ENCODE assay signal across 17 cellular contexts in genomic region chr18:50289103-50289433, GRCh38. TPM values are rescaled to one million over a fixed set of nuclear protein-coding genes. Genes with fewer than 3 reads are reported as not detected.
A peak's percentile ranks its signal among the peaks of the same experiment; 100 is the strongest.
DNase-seq lines count a peak whose midpoint lies in the region; ATAC-seq lines count a peak whose summit lies in the region.
"Had no signal": no experiment of that assay in that cellular context is flagged by ENCODE, and none has a peak within 500 bp of the region (broad histone marks: within the 10 kb centered on the region; RNA-seq: fewer than 3 reads in every experiment).

No MANE protein-coding gene starts in this region.

- peaks cover 27% of the 10 kb centered on the region for H3K36me3 Mint-ChIP-seq in activated naive CD4-positive, alpha-beta T cell treated with anti-CD3 and anti-CD28 coated beads for 36 hours (ENCODE audit: low read depth)
- peaks cover 12% of the 10 kb centered on the region for H3K36me3 Mint-ChIP-seq in central memory CD8-positive, alpha-beta T cell (ENCODE audit: insufficient read depth)
- H3K36me3 Mint-ChIP-seq in stimulated activated memory B cell treated with anti-CD40 and anti-IgM and Interleukin-4, amounts not matched to agents 10 μg/mL and 1 μg/mL and 100 μg/mL, for 72 hours, result peaks cover 30% of the 10 kb centered on the region

- H3K27me3 Mint-ChIP-seq in activated naive CD4-positive, alpha-beta T cell treated with anti-CD3 and anti-CD28 coated beads for 36 hours (ENCODE audit: low read depth), result no peaks in the 10 kb centered on the region
- no peaks in the 10 kb centered on the region for H3K27me3 Mint-ChIP-seq in central memory CD8-positive, alpha-beta T cell
- H3K27me3 Mint-ChIP-seq in stimulated activated memory B cell treated with anti-CD40 and anti-IgM and Interleukin-4, amounts not matched to agents 10 μg/mL and 1 μg/mL and 100 μg/mL, for 72 hours, result no peaks in the 10 kb centered on the region
- H3K27me3 Mint-ChIP-seq: stimulated activated naive B cell treated with anti-CD40 and anti-IgM and Interleukin-4, amounts not matched to agents 10 μg/mL and 1 μg/mL and 100 μg/mL, for 72 hours had no signal

- peak overlapping the region; percentile 63 for H3K4me3 Mint-ChIP-seq in activated naive CD4-positive, alpha-beta T cell treated with anti-CD3 and anti-CD28 coated beads for 36 hours
- H3K4me3 Mint-ChIP-seq in central memory CD8-positive, alpha-beta T cell, result peak overlapping the region; percentile 60
- peak overlapping the region; percentile 69 for H3K4me3 Mint-ChIP-seq in stimulated activated memory B cell treated with anti-CD40 and anti-IgM and Interleukin-4, amounts not matched to agents 10 μg/mL and 1 μg/mL and 100 μg/mL, for 72 hours

- peaks cover 22% of the 10 kb centered on the region for H3K4me1 Mint-ChIP-seq in activated naive CD4-positive, alpha-beta T cell treated with anti-CD3 and anti-CD28 coated beads for 36 hours (ENCODE audit: low read depth)
- peaks cover 31% of the 10 kb centered on the region for H3K4me1 Mint-ChIP-seq in central memory CD8-positive, alpha-beta T cell
- H3K4me1 Mint-ChIP-seq in stimulated activated memory B cell treated with anti-CD40 and anti-IgM and Interleukin-4, amounts not matched to agents 10 μg/mL and 1 μg/mL and 100 μg/mL, for 72 hours, result peaks cover 26% of the 10 kb centered on the region

- intact Hi-C loops in activated naive CD4-positive, alpha-beta T cell treated with anti-CD3 and anti-CD28 coated beads for 36 hours (cut with micrococcal nuclease), result loop anchor here (5.0 to 10.0 kb wide), 3 partner anchors 138 to 1354 kb away; partner anchors contain the start of gene ACAA2

- DNase-seq in activated naive CD4-positive, alpha-beta T cell treated with anti-CD3 and anti-CD28 coated beads for 36 hours, result no peak
- no peak for DNase-seq in activated naive CD4-positive, alpha-beta T cell (lab: John Stamatoyannopoulos, UW)
- DNase-seq in NOMO-1 treated with DMSO at 0.1 percent for 48 hours (lab: John Stamatoyannopoulos, UW; ENCODE audit: unreplicated experiment) (peak; percentile 60), T-helper 9 cell (no peak)
- no peak for DNase-seq in central memory CD8-positive, alpha-beta T cell (ENCODE audit: low spot score in 2 of 2)
- DNase-seq: central memory CD4-positive, alpha-beta T cell; KBM-7; NCI-H1694; SHP77 treated with DMSO at 0.1 percent for 48 hours; stimulated activated CD4-positive, alpha-beta T cell treated with anti-CD3 and anti-CD28 coated beads, Interleukin-4, amount 100 ng/mL, for 1 hour; stimulated activated naive B cell treated with anti-CD40 and anti-IgM and Interleukin-4, amounts not matched to agents 10 μg/mL and 1 μg/mL and 100 μg/mL, for 72 hours had no signal

- H3K27ac Mint-ChIP-seq in activated naive CD4-positive, alpha-beta T cell treated with anti-CD3 and anti-CD28 coated beads for 36 hours, result peak overlapping the region; percentile 76
- H3K27ac Mint-ChIP-seq in central memory CD8-positive, alpha-beta T cell (ENCODE audit: low read depth), result peak overlapping the region; percentile 93
- H3K27ac Mint-ChIP-seq in stimulated activated memory B cell treated with anti-CD40 and anti-IgM and Interleukin-4, amounts not matched to agents 10 μg/mL and 1 μg/mL and 100 μg/mL, for 72 hours, result peak overlapping the region; percentile 49

- CTCF ChIA-PET in activated naive CD4-positive, alpha-beta T cell treated with anti-CD3 and anti-CD28 coated beads for 36 hours (lab: Charles Lee), result interaction anchor here (0.5 to 1.2 kb wide), 4 partner anchors 65 to 93 kb away, joined by 3 to 4 read pairs (median 4); no protein-coding TSS in a partner anchor

- H3K9me3 Mint-ChIP-seq in activated naive CD4-positive, alpha-beta T cell treated with anti-CD3 and anti-CD28 coated beads for 36 hours, result no peaks in the 10 kb centered on the region
- no peaks in the 10 kb centered on the region for H3K9me3 Mint-ChIP-seq in central memory CD8-positive, alpha-beta T cell
- H3K9me3 Mint-ChIP-seq in stimulated activated memory B cell treated with anti-CD40 and anti-IgM and Interleukin-4, amounts not matched to agents 10 μg/mL and 1 μg/mL and 100 μg/mL, for 72 hours, result no peaks in the 10 kb centered on the region

- ATAC-seq in central memory CD8-positive, alpha-beta T cell (replicated peaks; ENCODE audit: extremely low read depth, poor library complexity, severe bottlenecking), result no peak
- no peak for ATAC-seq in stimulated activated memory B cell treated with anti-CD40 and anti-IgM and Interleukin-4, amounts not matched to agents 10 μg/mL and 1 μg/mL and 100 μg/mL, for 72 hours
- ATAC-seq in GM21825 (IDR thresholded peaks at IDR 0.05; ENCODE audit: unreplicated experiment) (no peak), GM19397 (IDR thresholded peaks at IDR 0.05; ENCODE audit: unreplicated experiment) (no peak)
- ATAC-seq: GM12878; mucosa of descending colon; stimulated activated naive B cell treated with anti-CD40 and anti-IgM and Interleukin-4, amounts not matched to agents 10 μg/mL and 1 μg/mL and 100 μg/mL, for 72 hours had no signal

RNA-seq across cellular contexts. Expression of gene CXXC1, which starts 1.6 kb away (rescaled TPM):
- total RNA-seq in activated naive CD4-positive, alpha-beta T cell treated with anti-CD3 and anti-CD28 coated beads for 36 hours, result 10 to 100 TPM; 71.5 to 75.3 TPM

RNA-seq across cellular contexts. Expression of gene MBD1, which starts 7.7 kb away (rescaled TPM):
- total RNA-seq in activated naive CD4-positive, alpha-beta T cell treated with anti-CD3 and anti-CD28 coated beads for 36 hours, result 10 to 100 TPM; 66.4 to 69.0 TPM

RNA-seq across cellular contexts. Expression of gene CFAP53, which starts 22.8 kb away (rescaled TPM):
- under 1 TPM; 0.40 to 0.43 TPM for total RNA-seq in activated naive CD4-positive, alpha-beta T cell treated with anti-CD3 and anti-CD28 coated beads for 36 hours
- total RNA-seq: vagina had no signal
